ENCODE assay signal across 14 cellular contexts in the genomic region with DNA sequence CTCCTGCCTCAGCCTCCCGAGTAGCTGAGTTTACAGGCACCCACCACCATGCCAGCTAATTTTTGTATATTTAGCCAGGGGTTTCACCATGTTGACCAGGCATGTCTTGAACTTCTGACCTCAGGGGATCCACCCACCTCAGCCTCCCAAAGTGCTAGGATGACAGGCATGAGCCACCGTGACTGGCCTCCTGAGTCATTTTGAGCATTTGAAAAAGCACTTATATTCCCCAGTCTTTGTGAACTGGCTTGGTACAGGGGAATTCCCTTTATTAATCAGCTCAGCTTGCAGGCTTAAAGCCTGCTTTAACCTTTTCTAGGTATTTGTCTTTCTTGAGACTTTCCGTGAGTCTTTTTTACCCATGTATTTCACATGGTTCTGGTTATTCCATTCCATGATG. TPM values are rescaled to one million over a fixed set of nuclear protein-coding genes. Genes with fewer than 3 reads are reported as not detected.
DNase-seq lines count a peak whose midpoint lies in the region; ATAC-seq lines count a peak whose summit lies in the region.
"Had no signal": no experiment of that assay in that cellular context is flagged by ENCODE, and none has a peak within 500 bp of the region (broad histone marks: within the 10 kb centered on the region; RNA-seq: fewer than 3 reads in every experiment).

No MANE protein-coding gene starts in this region.

- no peaks in the 10 kb centered on the region for H3K27me3 ChIP-seq in MG63
- H3K27me3 ChIP-seq: ascending aorta had no signal

- DNase-seq in GM03348 (ENCODE audit: low spot score) (peak; percentile 1), MG63 (peak; percentile 60), myocyte (ENCODE audit: low read depth) (peak; percentile 20), NCI-H2227 treated with DMSO at 0.1 percent for 48 hours (lab: John Stamatoyannopoulos, UW) (no peak), NCI-H748 (lab: John Stamatoyannopoulos, UW; ENCODE audit: unreplicated experiment) (no peak), NCI-H2029 (lab: John Stamatoyannopoulos, UW) (no peak)
- no peak for DNase-seq in central memory CD4-positive, alpha-beta T cell
- DNase-seq: erythroblast, NCI-H2081, nephron progenitor cell had no signal

- no peaks in the 10 kb centered on the region for H3K9me3 ChIP-seq in MG63
- H3K9me3 ChIP-seq: ascending aorta, HAP-1 had no signal

- no peak overlapping the region for H3K4me3 ChIP-seq in MG63
- H3K4me3 ChIP-seq: ascending aorta, HAP-1 had no signal

- H3K36me3 ChIP-seq in MG63, result peaks cover 11% of the 10 kb centered on the region
- H3K36me3 ChIP-seq: ascending aorta, HAP-1 had no signal

- peak; percentile 66 for ATAC-seq in GM21515 (IDR thresholded peaks at IDR 0.05; ENCODE audit: unreplicated experiment)

RNA-seq across cellular contexts. Expression of gene USP9Y, which starts 32.6 kb away (rescaled TPM):
- total RNA-seq in MG63 (2014; rRNA removed; shearing (Covaris generic); ENCODE audit: low replicate concordance), result 2.0 and 8.3 TPM in 2 replicates
- total RNA-seq in myocyte, result 26.9 and 30.1 TPM in 2 replicates
- polyA plus RNA-seq in myocyte (2012), result 11.2 TPM
- total RNA-seq: ascending aorta had no signal
- polyA plus RNA-seq: CD14-positive monocyte had no signal

Comparison
In these comparisons a context has a peak if more than half of its experiments do, and no peak if none do; other contexts are left out.
1. DNase-seq: peak in GM03348 (single experiment), MG63 (single experiment) and myocyte (single experiment); none in NCI-H2227 treated with DMSO at 0.1 percent for 48 hours (single experiment), central memory CD4-positive, alpha-beta T cell (single experiment), NCI-H748 (single experiment) and NCI-H2029 (single experiment).